Comparison of ENCODE assay signal across 1 cellular context in genomic region chr2:27628767-27629709, GRCh38.
TF ChIP-seq lines count a peak whose summit lies in the region.

Gene CCDC121 (minus strand): TSS chr2:27629012. CDS start chr2:27627799, 1,213 bp downstream.
Gene GPN1 (plus strand): TSS chr2:27629050. CDS start chr2:27629059, 9 bp downstream.

TF ChIP-seq in H1, 55 proteins besides CTCF, POLR2A, EP300 and RAD21 (continued from another document):
- TF ChIP-seq POLR2AphosphoS5 (IDR thresholded peaks at IDR 0.05; ENCODE audit: low read depth, low read length) (peak; percentile 74; the same call in 1 of the 2 replicates), NRF1 (IDR thresholded peaks at IDR 0.05; ENCODE audit: low read depth, low read length) (no peak), JUN (IDR thresholded peaks at IDR 0.05; ENCODE audit: low read depth, low read length) (no peak), MAX (IDR thresholded peaks at IDR 0.05) (peak; percentile 72), ASH2L (IDR thresholded peaks at IDR 0.05; ENCODE audit: low read length) (peak; percentile 91), BACH1 (IDR thresholded peaks at IDR 0.05; ENCODE audit: low read length) (no peak), KDM4A (IDR thresholded peaks at IDR 0.05; ENCODE audit: low read depth, low read length, severe bottlenecking) (peak; percentile 64), MAFK (IDR thresholded peaks at IDR 0.05; ENCODE audit: low read depth, low read length) (no peak), E2F6 (IDR thresholded peaks at IDR 0.05) (peak; percentile 16; the same call in 1 of the 2 replicates), YY1 (IDR thresholded peaks at IDR 0.05; ENCODE audit: low read depth, low read length) (peak; percentile 98), TBP (IDR thresholded peaks at IDR 0.05; ENCODE audit: low read depth, low read length) (peak; percentile 94), PHF8 (conservative IDR thresholded peaks at IDR 0.05; ENCODE audit: low read depth, low read length) (peak; percentile 99), KDM5A (IDR thresholded peaks at IDR 0.05; ENCODE audit: low read length) (peak; percentile 82), SIN3A (conservative IDR thresholded peaks at IDR 0.05 in 1 of 2, IDR thresholded peaks at IDR 0.05 in 1 of 2; ENCODE audit: low read depth in 1 of 2, low read length in 2 of 2) (peak; percentile 84 to 98; a peak in 3 of 4 replicates), SP2 (IDR thresholded peaks at IDR 0.05; ENCODE audit: low read length) (peak; percentile 52; the same call in 1 of the 2 replicates), ATF3 (IDR thresholded peaks at IDR 0.05; ENCODE audit: insufficient read depth, low read depth, low read length) (no peak), GABPA (IDR thresholded peaks at IDR 0.05; ENCODE audit: borderline replicate concordance, insufficient read depth, low read length) (peak; percentile 58; the same call in 1 of the 2 replicates), CBX5 (IDR thresholded peaks at IDR 0.05; ENCODE audit: low read depth, low read length) (no peak), CREB1 (IDR thresholded peaks at IDR 0.05) (peak; percentile 67; the same call in 1 of the 2 replicates), JUND (IDR thresholded peaks at IDR 0.05; ENCODE audit: low read length) (peak; percentile 60; the same call in 1 of the 2 replicates), HDAC2 (IDR thresholded peaks at IDR 0.05; ENCODE audit: borderline replicate concordance in 1 of 2, low read depth in 2 of 2, low read length in 2 of 2) (peak in 1 of 2 experiments; percentile 25; a peak in 2 of 4 replicates), TAF7 (optimal IDR thresholded peaks at IDR 0.05; ENCODE audit: borderline replicate concordance, low read depth, low read length) (peak; percentile 95), CBX8 (IDR thresholded peaks at IDR 0.05; ENCODE audit: borderline replicate concordance, low read depth, low read length) (no peak)
